Comparison of ENCODE assay signal across 13 cellular contexts in genomic region chr7:127667751-127668530, GRCh38. TPM values are rescaled to one million over a fixed set of nuclear protein-coding genes. Genes with fewer than 3 reads are reported as not detected.
DNase-seq lines count a peak whose midpoint lies in the region; ATAC-seq, FAIRE-seq and TF ChIP-seq lines count a peak whose summit lies in the region.
"Had no signal": no experiment of that assay in that cellular context is flagged by ENCODE, and none has a peak within 500 bp of the region (broad histone marks: within the 10 kb centered on the region; RNA-seq: fewer than 3 reads in every experiment).

No MANE protein-coding gene starts in this region.

- FAIRE-seq in GM12892 (lab: Jason Lieb, UNC) = no peak

- intact Hi-C loops in activated T-helper 1 cell treated with anti-CD3 and anti-CD28 coated beads, Interleukin-12 subunit alpha, Interleukin-12 subunit beta, Interleukin-2, Interleukin-4 antibody, amounts not matched to agents 30 ng/mL and 10 ng/mL and 1 ng/mL, durations not matched to agents 14 hours and 24 hours and 36 hours (cut with micrococcal nuclease) = loop anchor here (1.0 kb wide), 1 partner anchor 13 kb away; no protein-coding TSS in a partner anchor
- intact Hi-C loops in left colon (cut with DNase I, micrococcal nuclease) = no loop called here

- peaks cover 42% of the 10 kb centered on the region for H3K36me3 Mint-ChIP-seq in activated T-helper 1 cell treated with anti-CD3 and anti-CD28 coated beads, Interleukin-12 subunit alpha, Interleukin-12 subunit beta, Interleukin-2, Interleukin-4 antibody, amounts not matched to agents 30 ng/mL and 10 ng/mL and 1 ng/mL, durations not matched to agents 14 hours and 24 hours and 36 hours (ENCODE audit: low read depth)

- no peak overlapping the region for H3K4me3 Mint-ChIP-seq in activated T-helper 1 cell treated with anti-CD3 and anti-CD28 coated beads, Interleukin-12 subunit alpha, Interleukin-12 subunit beta, Interleukin-2, Interleukin-4 antibody, amounts not matched to agents 30 ng/mL and 10 ng/mL and 1 ng/mL, durations not matched to agents 14 hours and 24 hours and 36 hours
- H3K4me3 Mint-ChIP-seq: immature natural killer cell, type B pancreatic cell had no signal

- no peak for TF ChIP-seq POLR2A in GM12892 (IDR thresholded peaks at IDR 0.05; ENCODE audit: low read depth, low read length)

- no peaks in the 10 kb centered on the region for H3K27me3 Mint-ChIP-seq in activated T-helper 1 cell treated with anti-CD3 and anti-CD28 coated beads, Interleukin-12 subunit alpha, Interleukin-12 subunit beta, Interleukin-2, Interleukin-4 antibody, amounts not matched to agents 30 ng/mL and 10 ng/mL and 1 ng/mL, durations not matched to agents 14 hours and 24 hours and 36 hours (ENCODE audit: insufficient read depth)
- H3K27me3 Mint-ChIP-seq: type B pancreatic cell had no signal

- H3K4me1 Mint-ChIP-seq in activated T-helper 1 cell treated with anti-CD3 and anti-CD28 coated beads, Interleukin-12 subunit alpha, Interleukin-12 subunit beta, Interleukin-2, Interleukin-4 antibody, amounts not matched to agents 30 ng/mL and 10 ng/mL and 1 ng/mL, durations not matched to agents 14 hours and 24 hours and 36 hours (ENCODE audit: low read depth) = peaks cover 67% of the 10 kb centered on the region

- H3K27ac Mint-ChIP-seq in activated T-helper 1 cell treated with anti-CD3 and anti-CD28 coated beads, Interleukin-12 subunit alpha, Interleukin-12 subunit beta, Interleukin-2, Interleukin-4 antibody, amounts not matched to agents 30 ng/mL and 10 ng/mL and 1 ng/mL, durations not matched to agents 14 hours and 24 hours and 36 hours = peak overlapping the region; percentile 74

- no peaks in the 10 kb centered on the region for H3K9me3 Mint-ChIP-seq in activated T-helper 1 cell treated with anti-CD3 and anti-CD28 coated beads, Interleukin-12 subunit alpha, Interleukin-12 subunit beta, Interleukin-2, Interleukin-4 antibody, amounts not matched to agents 30 ng/mL and 10 ng/mL and 1 ng/mL, durations not matched to agents 14 hours and 24 hours and 36 hours
- H3K9me3 Mint-ChIP-seq: immature natural killer cell, type B pancreatic cell had no signal

- DNase-seq in AML-193 (lab: John Stamatoyannopoulos, UW) (peak; percentile 6 to 11), HCEC 1CT (peak; percentile 22), left colon (no peak), NCI-H1092 treated with DMSO at 0.1 percent for 48 hours (lab: John Stamatoyannopoulos, UW) (no peak), GM12892 (ENCODE audit: insufficient read length) (no peak)
- no peak for DNase-seq in activated T-helper 1 cell treated with anti-CD3 and anti-CD28 coated beads, Interleukin-12 subunit alpha, Interleukin-12 subunit beta, Interleukin-2, Interleukin-4 antibody, amounts not matched to agents 30 ng/mL and 10 ng/mL and 1 ng/mL, durations not matched to agents 14 hours and 24 hours and 36 hours (ENCODE audit: low spot score)
- DNase-seq: activated effector memory CD4-positive, alpha-beta T cell treated with Interleukin-2 at 50 U/mL for 16 hours; immature natural killer cell; NCI-H446 treated with DMSO at 0.1 percent for 48 hours had no signal

- ATAC-seq in left colon (peak; percentile 18), GM19023 (IDR thresholded peaks at IDR 0.05; ENCODE audit: unreplicated experiment) (no peak), GM18861 (IDR thresholded peaks at IDR 0.05; ENCODE audit: unreplicated experiment) (no peak)

RNA-seq across cellular contexts. Expression of gene SND1, which starts 15.9 kb away (rescaled TPM):
- total RNA-seq in activated T-helper 1 cell treated with anti-CD3 and anti-CD28 coated beads, Interleukin-12 subunit alpha, Interleukin-12 subunit beta, Interleukin-2, Interleukin-4 antibody, amounts not matched to agents 30 ng/mL and 10 ng/mL and 1 ng/mL, durations not matched to agents 14 hours and 24 hours and 36 hours = 281 and 292 TPM in 2 replicates
- total RNA-seq in left colon = 100 to 1,000 TPM; 108 to 123 TPM
- polyA plus RNA-seq in GM12892 (2012; ENCODE audit: missing spikeins) = 133 TPM

RNA-seq across cellular contexts. Expression of gene PAX4, which starts 50.0 kb away (rescaled TPM):
- total RNA-seq in activated T-helper 1 cell treated with anti-CD3 and anti-CD28 coated beads, Interleukin-12 subunit alpha, Interleukin-12 subunit beta, Interleukin-2, Interleukin-4 antibody, amounts not matched to agents 30 ng/mL and 10 ng/mL and 1 ng/mL, durations not matched to agents 14 hours and 24 hours and 36 hours = not detected in 2 replicates
- 1 to 10 TPM in 1 of 2 donors, under 1 TPM in 1; 0.98 to 1.6 TPM for total RNA-seq in left colon
- not detected for polyA plus RNA-seq in GM12892 (2012; ENCODE audit: missing spikeins)
- total RNA-seq: T-helper 2 cell treated with Interferon-gamma antibody and Interleukin-4, amounts not matched to agents 100 ng/mL and 5 ng/mL, for 36 hours had no signal
- polyA plus RNA-seq: immature natural killer cell had no signal

Comparison
In these comparisons a context has a peak if more than half of its experiments do, and no peak if none do; other contexts are left out.
1. DNase-seq: peak in AML-193 (2 of 2) and HCEC 1CT (single experiment); none in activated T-helper 1 cell treated with anti-CD3 and anti-CD28 coated beads, Interleukin-12 subunit alpha, Interleukin-12 subunit beta, Interleukin-2, Interleukin-4 antibody, amounts not matched to agents 30 ng/mL and 10 ng/mL and 1 ng/mL, durations not matched to agents 14 hours and 24 hours and 36 hours (single experiment), left colon (0 of 2), NCI-H1092 treated with DMSO at 0.1 percent for 48 hours (single experiment) and GM12892 (single experiment).